In the genomic region with DNA sequence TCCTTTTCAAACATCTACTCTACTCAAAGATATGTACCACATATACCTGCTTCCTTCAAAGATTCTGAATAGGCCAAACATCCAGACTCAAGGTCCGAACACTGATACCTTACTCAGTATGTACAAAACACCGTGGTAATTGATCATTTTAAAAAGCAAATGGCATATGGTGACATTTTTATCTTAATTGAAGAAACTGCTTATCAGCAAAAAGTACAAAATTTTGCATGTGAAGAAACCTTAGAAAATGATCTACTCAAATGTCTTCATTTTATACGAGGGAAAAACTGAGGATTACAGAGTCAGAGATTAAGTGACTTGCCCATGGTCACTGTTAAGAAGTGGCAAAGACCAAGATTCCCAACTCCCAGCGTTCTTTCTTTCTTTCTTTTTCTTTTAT, we compare ENCODE assay signal across 11 cellular contexts.
"Had no signal": no experiment of that assay in that cellular context is flagged by ENCODE, and none has a peak within 500 bp of the region (broad histone marks: within the 10 kb centered on the region; RNA-seq: fewer than 3 reads in every experiment).

No MANE protein-coding gene starts in this region.

- H3K9me3 ChIP-seq: HAP-1 had no signal

- DNase-seq: GM23248, GOT3, H7, HFFc6, Karpas-422, KBM-7 had no signal

- H3K4me1 ChIP-seq: HAP-1 had no signal

- ATAC-seq: HCT116 had no signal

- H2AFZ ChIP-seq: GM23248 had no signal

- H3K4me2 ChIP-seq: KMS-11 had no signal

- H3K27ac ChIP-seq: GM23248, HL-60, KMS-11 had no signal

- H3K4me3 ChIP-seq: GM23248, HAP-1 had no signal

- H3K9ac ChIP-seq: GM23248, KMS-11 had no signal

- H3K36me3 ChIP-seq: HAP-1 had no signal

- FAIRE-seq: HTR-8/SVneo had no signal
